1 cellular context compared by ENCODE assay signal in genomic region chr6:26351544-26351953, GRCh38.
TF ChIP-seq lines count a peak whose summit lies in the region.

No MANE protein-coding gene starts in this region.

TF ChIP-seq in K562, 482 proteins besides CTCF, POLR2A, EP300 and RAD21 (continued from another document and continues in another):
- no peak for TF ChIP-seq ZNF609 (CRISPR knock-in tag; IDR thresholded peaks at IDR 0.05; ENCODE audit: borderline replicate concordance)
- TF ChIP-seq KHSRP (IDR thresholded peaks at IDR 0.05), result peak; percentile 51; the same call in 1 of the 2 replicates
- no peak for TF ChIP-seq BRF1 (IDR thresholded peaks at IDR 0.05; ENCODE audit: borderline replicate concordance, extremely low read depth, insufficient read length)
- TF ChIP-seq POLR2G (IDR thresholded peaks at IDR 0.05; ENCODE audit: low read depth, low read length), result no peak
- peak; percentile 33 for TF ChIP-seq ZBTB40 (IDR thresholded peaks at IDR 0.05)
- TF ChIP-seq ZBTB40 (CRISPR knock-in tag; IDR thresholded peaks at IDR 0.05), result no peak
- TF ChIP-seq XRCC5 (IDR thresholded peaks at IDR 0.05; ENCODE audit: low read depth, low read length), result no peak
- peak; percentile 75; the same call in 1 of the 2 replicates for TF ChIP-seq MYNN (IDR thresholded peaks at IDR 0.05)
- TF ChIP-seq MYNN (CRISPR knock-in tag; IDR thresholded peaks at IDR 0.05), result no peak
- 0 out of 2 replicates have a peak, but pooled peaks have one; percentile 27 for TF ChIP-seq HEY1 (CRISPR knock-in tag; IDR thresholded peaks at IDR 0.05; ENCODE audit: borderline replicate concordance)
- TF ChIP-seq HDAC2 (IDR thresholded peaks at IDR 0.05), result peak; percentile 88
- no peak for TF ChIP-seq TCF7 (IDR thresholded peaks at IDR 0.05; ENCODE audit: borderline replicate concordance)
- TF ChIP-seq KDM5B (IDR thresholded peaks at IDR 0.05; ENCODE audit: insufficient replicate concordance, low read depth, low read length), result no peak
- no peak for TF ChIP-seq ZNF146 (CRISPR knock-in tag; IDR thresholded peaks at IDR 0.05; ENCODE audit: unreplicated experiment)
- no peak for TF ChIP-seq ZBTB26 (CRISPR knock-in tag; IDR thresholded peaks at IDR 0.05)
- TF ChIP-seq NCOR1 (IDR thresholded peaks at IDR 0.05), result peak; percentile 69
- no peak for TF ChIP-seq THRAP3 (IDR thresholded peaks at IDR 0.05; ENCODE audit: borderline replicate concordance)
- 0 out of 3 replicates have a peak, but pooled peaks of 1 of the 2 experiments have one; percentile 28 for TF ChIP-seq CBX3 (IDR thresholded peaks at IDR 0.05; ENCODE audit: borderline replicate concordance in 1 of 2, low read length in 2 of 2)
- no peak for TF ChIP-seq POU5F1 (IDR thresholded peaks at IDR 0.05; ENCODE audit: borderline replicate concordance, low read depth, low read length, partially characterized antibody)
- no peak for TF ChIP-seq HBP1 (CRISPR knock-in tag; IDR thresholded peaks at IDR 0.05)
- TF ChIP-seq CSDE1 (IDR thresholded peaks at IDR 0.05), result no peak
- TF ChIP-seq ZNF165 (CRISPR knock-in tag; IDR thresholded peaks at IDR 0.05; ENCODE audit: borderline replicate concordance), result no peak
- no peak for TF ChIP-seq TFE3 (CRISPR knock-in tag; IDR thresholded peaks at IDR 0.05)
- TF ChIP-seq NKRF (IDR thresholded peaks at IDR 0.05; ENCODE audit: borderline replicate concordance), result no peak
- no peak for TF ChIP-seq ID3 (CRISPR knock-in tag; IDR thresholded peaks at IDR 0.05)
- no peak for TF ChIP-seq ID3 (tag; IDR thresholded peaks at IDR 0.05)
- TF ChIP-seq SP1 (CRISPR knock-in tag; IDR thresholded peaks at IDR 0.05), result no peak
- no peak for TF ChIP-seq GMEB1 (CRISPR knock-in tag; IDR thresholded peaks at IDR 0.05)
- TF ChIP-seq ARHGAP35 (IDR thresholded peaks at IDR 0.05; ENCODE audit: partially characterized antibody), result no peak
- TF ChIP-seq SRF (CRISPR knock-in tag; IDR thresholded peaks at IDR 0.05), result no peak
- no peak for TF ChIP-seq MXI1 (IDR thresholded peaks at IDR 0.05; ENCODE audit: low read depth, low read length)
- no peak for TF ChIP-seq TAF1 (IDR thresholded peaks at IDR 0.05; ENCODE audit: control insufficient read depth, extremely low read depth, insufficient read depth, low read length, severe bottlenecking)
- no peak for TF ChIP-seq FOXK1 (CRISPR knock-in tag; IDR thresholded peaks at IDR 0.05; ENCODE audit: borderline replicate concordance)
- TF ChIP-seq SLC30A9 (CRISPR knock-in tag; IDR thresholded peaks at IDR 0.05), result no peak
- no peak for TF ChIP-seq PCBP2 (IDR thresholded peaks at IDR 0.05; ENCODE audit: low read depth, low read length, poor library complexity, severe bottlenecking)
- peak; percentile 13; the same call in 1 of the 2 replicates for TF ChIP-seq ZNF584 (CRISPR knock-in tag; IDR thresholded peaks at IDR 0.05; ENCODE audit: low read depth)
- no peak for TF ChIP-seq CBX8 (IDR thresholded peaks at IDR 0.05; ENCODE audit: borderline replicate concordance, extremely low read depth, low read depth, low read length, poor library complexity, severe bottlenecking)
- no peak for TF ChIP-seq CBX5 (IDR thresholded peaks at IDR 0.05; ENCODE audit: borderline replicate concordance, low read depth)
